In genomic region chr1:41662656-41663437, GRCh38 we compare ENCODE assay signal across 1 cellular context.
TF ChIP-seq lines count a peak whose summit lies in the region.

No MANE protein-coding gene starts in this region.

TF ChIP-seq in HEK293, 187 proteins besides CTCF, POLR2A, EP300 and RAD21 (continued from another document and continues in another):
- TF ChIP-seq REST (tag by site-specific recombination; IDR thresholded peaks at IDR 0.05) (no peak), ZNF394 (tag by site-specific recombination; IDR thresholded peaks at IDR 0.05; ENCODE audit: borderline replicate concordance) (no peak), PRDM1 (tag by site-specific recombination; IDR thresholded peaks at IDR 0.05) (no peak), ZNF585B (tag by site-specific recombination; IDR thresholded peaks at IDR 0.05) (no peak), ZNF48 (tag by site-specific recombination; IDR thresholded peaks at IDR 0.05) (no peak), ZNF518A (tag by site-specific recombination; conservative IDR thresholded peaks at IDR 0.05; ENCODE audit: low read depth) (no peak), ELK4 (IDR thresholded peaks at IDR 0.05; ENCODE audit: borderline replicate concordance, low read depth, low read length) (no peak), ZNF701 (tag by site-specific recombination; IDR thresholded peaks at IDR 0.05) (no peak), ZSCAN30 (tag by site-specific recombination; IDR thresholded peaks at IDR 0.05) (no peak), ZNF184 (tag by site-specific recombination; IDR thresholded peaks at IDR 0.05) (no peak), ZNF600 (tag by site-specific recombination; IDR thresholded peaks at IDR 0.05) (no peak), SP7 (tag by site-specific recombination; IDR thresholded peaks at IDR 0.05) (peak; percentile 59), HOXA7 (CRISPR knock-in tag; IDR thresholded peaks at IDR 0.05; ENCODE audit: borderline replicate concordance) (no peak), HOXD13 (CRISPR knock-in tag; IDR thresholded peaks at IDR 0.05; ENCODE audit: borderline replicate concordance) (no peak), ZNF140 (tag by site-specific recombination; IDR thresholded peaks at IDR 0.05) (no peak), ZNF548 (tag by site-specific recombination; IDR thresholded peaks at IDR 0.05) (no peak), KLF17 (tag by site-specific recombination; IDR thresholded peaks at IDR 0.05) (peak; percentile 87), BCL11A (tag by site-specific recombination; IDR thresholded peaks at IDR 0.05; ENCODE audit: low read depth) (no peak), ZNF664 (tag by site-specific recombination; IDR thresholded peaks at IDR 0.05) (no peak), ZNF692 (tag by site-specific recombination; IDR thresholded peaks at IDR 0.05) (peak; percentile 84), ZNF335 (tag by site-specific recombination; conservative IDR thresholded peaks at IDR 0.05) (peak; percentile 83), ZNF366 (tag by site-specific recombination; conservative IDR thresholded peaks at IDR 0.05) (no peak), GFI1B (tag by site-specific recombination; IDR thresholded peaks at IDR 0.05) (no peak), ZFP69B (tag by site-specific recombination; IDR thresholded peaks at IDR 0.05) (peak; percentile 57; the same call in 1 of the 2 replicates), ZNF239 (tag by site-specific recombination; IDR thresholded peaks at IDR 0.05) (no peak), SALL2 (tag by site-specific recombination; IDR thresholded peaks at IDR 0.05; ENCODE audit: borderline replicate concordance) (no peak), ZNF211 (tag by site-specific recombination; IDR thresholded peaks at IDR 0.05; ENCODE audit: low read depth) (no peak), SP2 (tag by site-specific recombination; IDR thresholded peaks at IDR 0.05) (peak; percentile 63), PRDM4 (tag by site-specific recombination; IDR thresholded peaks at IDR 0.05) (no peak), BCL6B (tag by site-specific recombination; IDR thresholded peaks at IDR 0.05) (no peak), KLF9 (tag by site-specific recombination; IDR thresholded peaks at IDR 0.05; ENCODE audit: low read depth) (peak; percentile 45), ZNF580 (tag by site-specific recombination; IDR thresholded peaks at IDR 0.05) (no peak), SP3 (tag by site-specific recombination; IDR thresholded peaks at IDR 0.05) (peak; percentile 55), ZNF660 (tag by site-specific recombination; IDR thresholded peaks at IDR 0.05) (0 out of 2 replicates have a peak, but pooled peaks have one; percentile 33), ZNF169 (tag by site-specific recombination; IDR thresholded peaks at IDR 0.05) (no peak), GLIS1 (tag by site-specific recombination; IDR thresholded peaks at IDR 0.05) (peak; percentile 93), PRDM2 (tag by site-specific recombination; IDR thresholded peaks at IDR 0.05; ENCODE audit: borderline replicate concordance) (no peak)
